Comparison of ENCODE assay signal across 5 cellular contexts in the genomic region with DNA sequence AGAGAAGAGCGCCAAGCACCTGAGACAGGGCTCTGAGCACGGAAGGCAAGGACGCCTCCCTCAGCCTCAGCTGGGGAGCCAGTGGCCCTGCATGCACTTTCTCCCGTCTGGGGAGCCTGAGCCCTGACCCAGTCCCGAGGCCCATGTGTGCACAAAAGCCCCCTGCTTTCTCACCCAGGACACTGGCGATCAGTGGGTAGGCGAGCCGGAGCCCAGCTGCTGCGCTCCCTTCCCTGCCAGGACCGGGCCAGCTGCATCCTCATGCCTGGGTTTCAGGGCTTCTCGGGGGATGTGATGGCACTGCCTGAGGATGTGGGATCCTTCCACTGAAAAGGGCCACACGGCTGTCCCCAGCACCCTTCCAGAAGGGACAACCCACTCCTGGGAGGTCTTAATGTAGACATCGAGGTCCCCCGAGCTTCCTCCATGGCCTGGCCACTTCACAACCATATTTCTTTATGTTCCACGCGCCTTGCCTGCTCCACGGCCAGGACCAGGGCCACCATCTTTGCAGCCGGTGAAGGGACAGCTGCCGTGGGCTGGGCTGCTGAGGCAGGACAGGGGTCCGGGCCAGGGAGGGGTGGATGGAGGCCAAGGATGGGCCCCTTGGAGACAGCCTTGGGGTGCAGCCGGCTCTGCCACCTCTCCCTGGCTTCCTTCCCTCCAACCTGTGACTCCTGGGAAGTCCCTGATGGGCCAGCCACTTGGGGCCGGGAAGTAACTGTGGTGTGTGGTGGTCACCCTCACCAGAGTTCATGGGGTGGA. TPM values are rescaled to one million over a fixed set of nuclear protein-coding genes. Genes with fewer than 3 reads are reported as not detected.
DNase-seq lines count a peak whose midpoint lies in the region; FAIRE-seq and TF ChIP-seq lines count a peak whose summit lies in the region.
"Not testable (repeated sequence)": the region's sequence is repeated elsewhere in the genome, so short reads cannot be mapped to it uniquely, and the experiment has no call there.

No MANE protein-coding gene starts in this region.

- DNase-seq in GM12891 (ENCODE audit: insufficient read length, low spot score); astrocyte (ENCODE audit: low read depth); bronchial epithelial cell (ENCODE audit: low read depth): not testable (repeated sequence)
- peak; percentile 35 for DNase-seq in myocyte (ENCODE audit: low read depth)

- H3K27ac Mint-ChIP-seq in astrocyte (ENCODE audit: unreplicated experiment) = not testable (repeated sequence)

- H3K27ac ChIP-seq in BLaER1 = peak overlapping the region; percentile 56; the same call in 1 of the 2 replicates
- H3K27ac ChIP-seq in astrocyte (ENCODE audit: low read depth, low read length) = not testable (repeated sequence)

- H3K4me2 ChIP-seq in BLaER1 (peak overlapping the region; percentile 67), astrocyte (ENCODE audit: low read length) (peak overlapping the region; percentile 74)

- TF ChIP-seq POLR2A in GM12891 (IDR thresholded peaks at IDR 0.05; ENCODE audit: low read depth, low read length) = not testable (repeated sequence)

- H3K27me3 ChIP-seq in BLaER1; astrocyte (ENCODE audit: insufficient read depth, low read length); bronchial epithelial cell (ENCODE audit: control insufficient read depth, insufficient read depth, low read length): not testable (repeated sequence)

- H3K36me3 Mint-ChIP-seq in astrocyte (ENCODE audit: low read depth, unreplicated experiment) = not testable (repeated sequence)

- not testable (repeated sequence) for H2AFZ ChIP-seq in astrocyte (ENCODE audit: low read depth, low read length)

- H3K4me3 Mint-ChIP-seq in astrocyte (ENCODE audit: unreplicated experiment) = not testable (repeated sequence)

- not testable (repeated sequence) for H3K4me1 Mint-ChIP-seq in astrocyte (ENCODE audit: low read depth, unreplicated experiment)

- H3K4me3 ChIP-seq in BLaER1; astrocyte (ENCODE audit: insufficient read depth, low read depth, low read length); bronchial epithelial cell (ENCODE audit: low read depth, low read length): not testable (repeated sequence)

- H3K4me1 ChIP-seq in BLaER1 = peaks cover 82% of the 10 kb centered on the region
- not testable (repeated sequence) for H3K4me1 ChIP-seq in astrocyte (ENCODE audit: insufficient read depth, low read length)

- TF ChIP-seq CTCF in astrocyte (IDR thresholded peaks at IDR 0.05; ENCODE audit: insufficient read depth, low read depth, low read length); bronchial epithelial cell (IDR thresholded peaks at IDR 0.05; ENCODE audit: insufficient read depth, low read length, severe bottlenecking): not testable (repeated sequence)

- H3K36me3 ChIP-seq in BLaER1; astrocyte (ENCODE audit: insufficient read depth, low read length); bronchial epithelial cell (ENCODE audit: control insufficient read depth, insufficient read depth, low read length): not testable (repeated sequence)

- not testable (repeated sequence) for H3K9ac ChIP-seq in BLaER1; astrocyte (ENCODE audit: low read length)

- H3K27me3 Mint-ChIP-seq in astrocyte (ENCODE audit: low read depth, unreplicated experiment) = peaks cover 27% of the 10 kb centered on the region

- not testable (repeated sequence) for H3K9me3 Mint-ChIP-seq in astrocyte (ENCODE audit: unreplicated experiment)

- H3K79me2 ChIP-seq in astrocyte (ENCODE audit: insufficient read depth, low read length) = not testable (repeated sequence)

- peak; percentile 13 for FAIRE-seq in GM12891 (lab: Jason Lieb, UNC)
- not testable (repeated sequence) for FAIRE-seq in astrocyte (lab: Jason Lieb, UNC)
- FAIRE-seq in bronchial epithelial cell (lab: Jason Lieb, UNC) = peak; percentile 52

- H3K9me3 ChIP-seq in BLaER1; astrocyte (ENCODE audit: insufficient read depth, low read depth, low read length): not testable (repeated sequence)

- not testable (repeated sequence) for H4K20me1 ChIP-seq in BLaER1; astrocyte (ENCODE audit: insufficient read depth, low read length)

RNA-seq across cellular contexts. Expression of a gene that starts 10.8 kb away (rescaled TPM):
- 0.35 TPM for polyA plus RNA-seq in GM12891 (2012; ENCODE audit: low read depth, missing spikeins)
- total RNA-seq in astrocyte (1.9 and 2.9 TPM in 2 replicates), bronchial epithelial cell (2.6 and 2.8 TPM in 2 replicates), myocyte (10.5 and 12.7 TPM in 2 replicates)
- 1.2 TPM for polyA plus RNA-seq in myocyte (2012)

RNA-seq across cellular contexts. Expression of a gene that starts 41.0 kb away (rescaled TPM):
- polyA plus RNA-seq in GM12891 (2012; ENCODE audit: low read depth, missing spikeins) = 15.0 TPM
- total RNA-seq in astrocyte (33.3 and 33.7 TPM in 2 replicates), bronchial epithelial cell (27.4 and 37.5 TPM in 2 replicates), myocyte (55.7 and 72.8 TPM in 2 replicates)
- polyA plus RNA-seq in myocyte (2012) = 73.4 TPM
